ENCODE assay signal across 8 cellular contexts in genomic region chr4:78661923-78662521, GRCh38.
DNase-seq lines count a peak whose midpoint lies in the region; ATAC-seq and TF ChIP-seq lines count a peak whose summit lies in the region.

No MANE protein-coding gene starts in this region.

- no peak overlapping the region for H3K4me2 ChIP-seq in mammary epithelial cell (ENCODE audit: insufficient read depth, low read depth, low read length)

- H3K9me3 ChIP-seq in mammary epithelial cell (replicated peaks; ENCODE audit: insufficient read depth, low read length): no peaks in the 10 kb centered on the region

- H3K36me3 Mint-ChIP-seq in neural crest cell (ENCODE audit: low read depth): no peaks in the 10 kb centered on the region

- WGBS in mammary epithelial cell (ENCODE audit: low coverage, missing lambda C conversion rate): 57% methylated on average over 3 of the region's 3 CpGs

- intact Hi-C loops in mammary epithelial cell (cut with micrococcal nuclease): loop anchor here (5.0 kb wide), 1 partner anchor 90 kb away; no protein-coding TSS in a partner anchor

- BruUV-seq in mammary epithelial cell (replicated peaks; lab: Mats Ljungman, UMichigan): no TSS peak

- no peaks in the 10 kb centered on the region for H3K79me2 ChIP-seq in mammary epithelial cell (ENCODE audit: insufficient read depth, low read length)

- peaks cover 3% of the 10 kb centered on the region for H3K4me1 ChIP-seq in mammary epithelial cell (ENCODE audit: insufficient read depth, low read length)

- H3K27ac Mint-ChIP-seq in neural crest cell (ENCODE audit: unreplicated experiment): peak overlapping the region; percentile 24

- DNase-seq in GM04504 (ENCODE audit: low read depth) (peak; percentile 41), mammary epithelial cell (no peak), neural crest cell (ENCODE audit: low read depth, low spot score) (no peak), SHP77 treated with DMSO at 0.1 percent for 48 hours (lab: John Stamatoyannopoulos, UW) (no peak), SW 1271 (lab: John Stamatoyannopoulos, UW) (no peak), kidney tubule cell (ENCODE audit: low spot score) (no peak)

- H3K9me3 Mint-ChIP-seq in neural crest cell: peaks cover 3% of the 10 kb centered on the region

- no peak for TF ChIP-seq CTCF in mammary epithelial cell (conservative IDR thresholded peaks at IDR 0.05 in 1 of 2, IDR thresholded peaks at IDR 0.05 in 1 of 2; ENCODE audit: extremely low read depth in 1 of 2, insufficient read depth in 1 of 2, low read depth in 1 of 2, low read length in 2 of 2)
- no peak for TF ChIP-seq CTCF in neural crest cell (conservative IDR thresholded peaks at IDR 0.05)

- dilution Hi-C loops in mammary epithelial cell (cut with HindIII; ENCODE audit: low sequenced_read_pairs): no loop called here

- CTCF ChIA-PET in mammary epithelial cell (lab: Charles Lee; ENCODE audit: low non-redundant PET): no interaction called here

- H3K27me3 ChIP-seq in mammary epithelial cell (ENCODE audit: insufficient read depth, low read length): no peaks in the 10 kb centered on the region

- H3K4me3 Mint-ChIP-seq in neural crest cell: no peak overlapping the region

- no peaks in the 10 kb centered on the region for H3K27me3 Mint-ChIP-seq in neural crest cell (ENCODE audit: low read depth)

- in situ Hi-C loops in mammary epithelial cell (cut with MboI; ENCODE audit: low sequenced_read_pairs in 2 of 2): no loop called here

- H2AFZ ChIP-seq in mammary epithelial cell (ENCODE audit: low read depth, low read length): peak overlapping the region; percentile 38

- H3K4me1 Mint-ChIP-seq in neural crest cell: peaks cover 34% of the 10 kb centered on the region

- no peak overlapping the region for H3K9ac ChIP-seq in mammary epithelial cell (ENCODE audit: insufficient read depth, low read length)

- H4K20me1 ChIP-seq in mammary epithelial cell (ENCODE audit: insufficient read depth, low read length): no peaks in the 10 kb centered on the region

- no peak overlapping the region for H3K27ac ChIP-seq in mammary epithelial cell (ENCODE audit: insufficient read depth, low read depth, low read length)

- ATAC-seq in GM21367 (IDR thresholded peaks at IDR 0.05; ENCODE audit: unreplicated experiment) (peak; percentile 81), HG03565 (IDR thresholded peaks at IDR 0.05; ENCODE audit: unreplicated experiment) (peak; percentile 76)

- no peak overlapping the region for H3K4me3 ChIP-seq in mammary epithelial cell (replicated peaks in 1 of 3; ENCODE audit: insufficient read depth in 1 of 3, low read depth in 2 of 3, low read length in 3 of 3)

- no peaks in the 10 kb centered on the region for H3K36me3 ChIP-seq in mammary epithelial cell (ENCODE audit: insufficient read depth, low read length)
